Comparison of ENCODE assay signal across 8 cellular contexts in genomic region chr12:122887817-122888212, GRCh38. TPM values are rescaled to one million over a fixed set of nuclear protein-coding genes. Genes with fewer than 3 reads are reported as not detected.
A peak's percentile ranks its signal among the peaks of the same experiment; 100 is the strongest.
DNase-seq lines count a peak whose midpoint lies in the region; ATAC-seq and TF ChIP-seq lines count a peak whose summit lies in the region.

No MANE protein-coding gene starts in this region.

- H2AK5ac ChIP-seq in IMR-90 (ENCODE audit: low read depth, low read length): peak overlapping the region; percentile 59; the same call in 1 of the 2 replicates

- H2AFZ ChIP-seq in IMR-90 (replicated peaks; ENCODE audit: low read length, poor library complexity): no peak overlapping the region

- H2BK20ac ChIP-seq in IMR-90 (ENCODE audit: low read depth, low read length): 0 out of 2 replicates have a peak overlapping the region, but pooled peaks have one; percentile 17

- peaks cover 34% of the 10 kb centered on the region for H3K9me1 ChIP-seq in IMR-90 (ENCODE audit: insufficient read depth, low read length)

- H3K4me2 ChIP-seq in IMR-90 (ENCODE audit: low read depth, low read length): no peak overlapping the region; the same call in 1 of the 2 replicates

- no peak overlapping the region for H3K9ac ChIP-seq in IMR-90 (ENCODE audit: low read depth, low read length)

- H3K36me3 Mint-ChIP-seq in activated CD4-positive, alpha-beta T cell treated with anti-CD3 and anti-CD28 coated beads, Interleukin-2, amount 10 ng/mL, durations not matched to agents 7 days and 5 days (ENCODE audit: low read depth): peaks cover 16% of the 10 kb centered on the region

- CTCF ChIA-PET in activated CD4-positive, alpha-beta T cell treated with anti-CD3 and anti-CD28 coated beads, Interleukin-2, amount 10 ng/mL, durations not matched to agents 7 days and 5 days (lab: Charles Lee): interaction anchor here (0.9 to 1.9 kb wide), 5 partner anchors 8 to 59 kb away, joined by 3 to 6 read pairs (median 3); no protein-coding TSS in a partner anchor
- CTCF ChIA-PET in IMR-90 (lab: Yijun Ruan, JAX): interaction anchor here (0.9 to 1.1 kb wide), 2 partner anchors 16 to 28 kb away, joined by 3 to 4 read pairs; no protein-coding TSS in a partner anchor

- no peak overlapping the region for H4K5ac ChIP-seq in IMR-90 (ENCODE audit: low read depth, low read length)

- no peak overlapping the region for H3K56ac ChIP-seq in IMR-90 (ENCODE audit: extremely low read depth, insufficient read depth, low read length)

- in situ Hi-C loops in IMR-90 (cut with MboI; ENCODE audit: low sequenced_read_pairs): no loop called here
- in situ Hi-C loops in HAP-1 (cut with MboI; ENCODE audit: low sequenced_read_pairs): no loop called here

- H3K27ac Mint-ChIP-seq in activated CD4-positive, alpha-beta T cell treated with anti-CD3 and anti-CD28 coated beads, Interleukin-2, amount 10 ng/mL, durations not matched to agents 7 days and 5 days: peak overlapping the region; percentile 90

- H2BK5ac ChIP-seq in IMR-90 (ENCODE audit: low read depth, low read length, poor library complexity, severe bottlenecking): peak overlapping the region; percentile 69

- POLR2A ChIA-PET in activated CD4-positive, alpha-beta T cell treated with anti-CD3 and anti-CD28 coated beads, Interleukin-2, amount 10 ng/mL, durations not matched to agents 7 days and 5 days (lab: Charles Lee): interaction anchor here (0.5 to 0.6 kb wide), 2 partner anchors 13 to 182 kb away, joined by 3 to 7 read pairs; no protein-coding TSS in a partner anchor
- POLR2A ChIA-PET in IMR-90 (lab: Charles Lee; ENCODE audit: unreplicated experiment): no interaction called here

- peak overlapping the region; percentile 64 for H3K4me3 Mint-ChIP-seq in activated CD4-positive, alpha-beta T cell treated with anti-CD3 and anti-CD28 coated beads, Interleukin-2, amount 10 ng/mL, durations not matched to agents 7 days and 5 days

- no peak overlapping the region for H3K4ac ChIP-seq in IMR-90 (ENCODE audit: low read depth, low read length)

- TF ChIP-seq CTCF in IMR-90 (conservative IDR thresholded peaks at IDR 0.05; ENCODE audit: low read depth, low read length) (no peak), epithelial cell of esophagus (IDR thresholded peaks at IDR 0.05; ENCODE audit: insufficient read depth, low read depth, low read length, missing control alignments) (no peak), suprapubic skin (IDR thresholded peaks at IDR 0.05) (no peak)

- no TSS peak for BruUV-seq in IMR-90 (replicated peaks; lab: Mats Ljungman, UMichigan)

- H3K4me3 ChIP-seq in IMR-90 (ENCODE audit: insufficient read depth, low read depth, low read length): no peak overlapping the region
- H3K4me3 ChIP-seq in epithelial cell of esophagus (ENCODE audit: low read length): peak overlapping the region; percentile 27
- H3K4me3 ChIP-seq in suprapubic skin: peak overlapping the region; percentile 34
- no peak overlapping the region for H3K4me3 ChIP-seq in HAP-1

- no peak overlapping the region for H3K23ac ChIP-seq in IMR-90 (ENCODE audit: low read depth, low read length)

- no peaks in the 10 kb centered on the region for H3K9me3 Mint-ChIP-seq in activated CD4-positive, alpha-beta T cell treated with anti-CD3 and anti-CD28 coated beads, Interleukin-2, amount 10 ng/mL, durations not matched to agents 7 days and 5 days

- peak overlapping the region; percentile 57 for H2BK15ac ChIP-seq in IMR-90 (ENCODE audit: low read depth, low read length)

- intact Hi-C loops in IMR-90 (cut with micrococcal nuclease): no loop called here

- no peak overlapping the region for H4K8ac ChIP-seq in IMR-90 (ENCODE audit: low read depth in 2 of 2, low read length in 2 of 2)

- H3K79me1 ChIP-seq in IMR-90 (ENCODE audit: low read depth in 1 of 2, low read length in 2 of 2): peaks cover 19 to 85% of the 10 kb centered on the region in 2 experiments; a peak in 3 of 4 replicates

- no peak for TF ChIP-seq EP300 in suprapubic skin (IDR thresholded peaks at IDR 0.05)

- 0 out of 2 replicates have a peak overlapping the region, but pooled peaks have one; percentile 20 for H2BK120ac ChIP-seq in IMR-90 (ENCODE audit: low read depth, low read length)

- H3K18ac ChIP-seq in IMR-90 (ENCODE audit: low read depth, low read length): no peak overlapping the region

- H3K27me3 Mint-ChIP-seq in activated CD4-positive, alpha-beta T cell treated with anti-CD3 and anti-CD28 coated beads, Interleukin-2, amount 10 ng/mL, durations not matched to agents 7 days and 5 days: peaks cover 2% of the 10 kb centered on the region

- WGBS in IMR-90 (ENCODE audit: extremely low coverage in 2 of 2, insufficient read length in 1 of 2), 2 experiments: 100% methylated on average over 1 of the region's 5 CpGs; no CpG with 5 or more reads in 1 of the 2 experiments
- WGBS in suprapubic skin: 52% methylated on average over 5 of the region's 5 CpGs

- H3K27me3 ChIP-seq in IMR-90 (ENCODE audit: control insufficient read depth, insufficient read depth, low read length) (no peaks in the 10 kb centered on the region), suprapubic skin (no peaks in the 10 kb centered on the region), HAP-1 (ENCODE audit: low read depth) (no peaks in the 10 kb centered on the region)

- no peaks in the 10 kb centered on the region for H3K36me3 ChIP-seq in IMR-90 (ENCODE audit: control insufficient read depth, insufficient read depth, low read length)
- H3K36me3 ChIP-seq in suprapubic skin: no peaks in the 10 kb centered on the region
- H3K36me3 ChIP-seq in HAP-1 (replicated peaks): no peaks in the 10 kb centered on the region

- H3K9me3 ChIP-seq in IMR-90 (ENCODE audit: control insufficient read depth, insufficient read depth, low read length) (no peaks in the 10 kb centered on the region), suprapubic skin (no peaks in the 10 kb centered on the region), HAP-1 (no peaks in the 10 kb centered on the region)

- peaks cover 73% of the 10 kb centered on the region for H3K4me1 Mint-ChIP-seq in activated CD4-positive, alpha-beta T cell treated with anti-CD3 and anti-CD28 coated beads, Interleukin-2, amount 10 ng/mL, durations not matched to agents 7 days and 5 days

- no peak for ATAC-seq in IMR-90 (ENCODE audit: low read depth)

- H3K4me1 ChIP-seq in IMR-90 (ENCODE audit: control insufficient read depth, insufficient read depth, low read length) (peaks cover 32% of the 10 kb centered on the region), suprapubic skin (peaks cover 80% of the 10 kb centered on the region), HAP-1 (peaks cover 54% of the 10 kb centered on the region)

- TF ChIP-seq POLR2A in IMR-90 (IDR thresholded peaks at IDR 0.05; ENCODE audit: low read depth, low read length) (no peak), suprapubic skin (IDR thresholded peaks at IDR 0.05) (no peak)

- no peak for TF ChIP-seq RAD21 in IMR-90 (IDR thresholded peaks at IDR 0.05; ENCODE audit: low read length)

- dilution Hi-C loops in IMR-90 (cut with HindIII; ENCODE audit: low sequenced_read_pairs, unreplicated experiment): no loop called here

- no peak overlapping the region for H4K91ac ChIP-seq in IMR-90 (ENCODE audit: insufficient read depth, low read depth, low read length)

- H3K14ac ChIP-seq in IMR-90 (replicated peaks; ENCODE audit: low read depth, low read length): no peak overlapping the region; the same call in 1 of the 2 replicates

- no peak overlapping the region for H3K27ac ChIP-seq in IMR-90 (ENCODE audit: insufficient read depth, low read length)
- H3K27ac ChIP-seq in suprapubic skin: peak overlapping the region; percentile 94

- H2AK9ac ChIP-seq in IMR-90 (replicated peaks; ENCODE audit: low read depth, low read length, poor library complexity): no peak overlapping the region

- peaks cover 83% of the 10 kb centered on the region for H4K20me1 ChIP-seq in IMR-90 (ENCODE audit: insufficient read depth, low read length)

- no peak for DNase-seq in activated CD4-positive, alpha-beta T cell treated with anti-CD3 and anti-CD28 coated beads, Interleukin-2, amount 10 ng/mL, durations not matched to agents 7 days and 5 days
- DNase-seq in activated CD4-positive, alpha-beta T cell treated with anti-CD3 and anti-CD28 coated beads for 4 hours: no peak
- DNase-seq in IMR-90: no peak
- DNase-seq in epithelial cell of esophagus (ENCODE audit: low read depth): peak; percentile 51
- peak in 1 of 2 donors; percentile 54 for DNase-seq in suprapubic skin (ENCODE audit: low spot score in 2 of 2)
- no peak for DNase-seq in NCI-H128 (lab: John Stamatoyannopoulos, UW; ENCODE audit: unreplicated experiment)
- DNase-seq in ecto neural progenitor cell (ENCODE audit: low spot score): no peak
- DNase-seq in HAP-1 (ENCODE audit: low spot score in 2 of 2): no peak

TF ChIP-seq in IMR-90, 13 proteins besides CTCF, POLR2A, EP300 and RAD21 (continues in another document):
- TF ChIP-seq NFE2L2 (IDR thresholded peaks at IDR 0.05; ENCODE audit: low read depth, low read length) (no peak), MAFK (IDR thresholded peaks at IDR 0.05; ENCODE audit: low read depth, low read length) (no peak), USF2 (IDR thresholded peaks at IDR 0.05; ENCODE audit: low read depth, low read length) (no peak), RCOR1 (IDR thresholded peaks at IDR 0.05; ENCODE audit: insufficient replicate concordance, low read length) (no peak), SMC3 (IDR thresholded peaks at IDR 0.05; ENCODE audit: low read depth, low read length) (no peak), CHD1 (IDR thresholded peaks at IDR 0.05; ENCODE audit: low read depth, low read length) (no peak), RFX5 (IDR thresholded peaks at IDR 0.05; ENCODE audit: low read depth, low read length) (no peak)

RNA-seq across cellular contexts. Expression of gene VPS37B, which starts 8.1 kb away (rescaled TPM):
- total RNA-seq in activated CD4-positive, alpha-beta T cell treated with anti-CD3 and anti-CD28 coated beads, Interleukin-2, amount 10 ng/mL, durations not matched to agents 7 days and 5 days: 10 to 100 TPM; 23.0 to 23.7 TPM
- total RNA-seq in IMR-90 (2012; rRNA removed): 8.6 and 13.9 TPM in 2 replicates
- 25.7 and 29.9 TPM in 2 replicates for polyA plus RNA-seq in IMR-90 (2012; rRNA removed)
- polyA plus RNA-seq in IMR-90 (2012; cell fraction: cytosol; rRNA removed): 30.2 and 32.2 TPM in 2 replicates
- polyA plus RNA-seq in IMR-90 (2012; cell fraction: nucleus; rRNA removed; ENCODE audit: low replicate concordance): 46.1 and 46.4 TPM in 2 replicates
- total RNA-seq in suprapubic skin: 10 to 100 TPM; 42.0 to 67.1 (median 63.0) TPM

RNA-seq across cellular contexts. Expression of gene HIP1R, which starts 52.6 kb away (rescaled TPM):
- total RNA-seq in activated CD4-positive, alpha-beta T cell treated with anti-CD3 and anti-CD28 coated beads, Interleukin-2, amount 10 ng/mL, durations not matched to agents 7 days and 5 days: 10 to 100 TPM; 30.7 to 32.7 TPM
- 9.7 and 13.8 TPM in 2 replicates for total RNA-seq in IMR-90 (2012; rRNA removed)
- 18.5 and 20.7 TPM in 2 replicates for polyA plus RNA-seq in IMR-90 (2012; rRNA removed)
- 9.6 and 10.4 TPM in 2 replicates for polyA plus RNA-seq in IMR-90 (2012; cell fraction: cytosol; rRNA removed)
- polyA plus RNA-seq in IMR-90 (2012; cell fraction: nucleus; rRNA removed; ENCODE audit: low replicate concordance): 96.7 and 158 TPM in 2 replicates
- 100 to 1,000 TPM; 162 to 289 (median 200) TPM for total RNA-seq in suprapubic skin

Comparison
In these comparisons a context has a peak if more than half of its experiments do, and no peak if none do; other contexts are left out.
1. H3K4me3 ChIP-seq: peak in epithelial cell of esophagus (single experiment) and suprapubic skin (single experiment); none in IMR-90 (single experiment) and HAP-1 (single experiment).
2. RNA of gene HIP1R, which starts 52.6 kb away (total RNA-seq): 162 to 289 TPM in suprapubic skin; 30.7 to 32.7 TPM in activated CD4-positive, alpha-beta T cell treated with anti-CD3 and anti-CD28 coated beads, Interleukin-2, amount 10 ng/mL, durations not matched to agents 7 days and 5 days and 9.7 to 13.8 TPM in IMR-90; every median in the first group is over 4 times any median in the second.